30 cellular contexts compared by ENCODE assay signal in the genomic region with DNA sequence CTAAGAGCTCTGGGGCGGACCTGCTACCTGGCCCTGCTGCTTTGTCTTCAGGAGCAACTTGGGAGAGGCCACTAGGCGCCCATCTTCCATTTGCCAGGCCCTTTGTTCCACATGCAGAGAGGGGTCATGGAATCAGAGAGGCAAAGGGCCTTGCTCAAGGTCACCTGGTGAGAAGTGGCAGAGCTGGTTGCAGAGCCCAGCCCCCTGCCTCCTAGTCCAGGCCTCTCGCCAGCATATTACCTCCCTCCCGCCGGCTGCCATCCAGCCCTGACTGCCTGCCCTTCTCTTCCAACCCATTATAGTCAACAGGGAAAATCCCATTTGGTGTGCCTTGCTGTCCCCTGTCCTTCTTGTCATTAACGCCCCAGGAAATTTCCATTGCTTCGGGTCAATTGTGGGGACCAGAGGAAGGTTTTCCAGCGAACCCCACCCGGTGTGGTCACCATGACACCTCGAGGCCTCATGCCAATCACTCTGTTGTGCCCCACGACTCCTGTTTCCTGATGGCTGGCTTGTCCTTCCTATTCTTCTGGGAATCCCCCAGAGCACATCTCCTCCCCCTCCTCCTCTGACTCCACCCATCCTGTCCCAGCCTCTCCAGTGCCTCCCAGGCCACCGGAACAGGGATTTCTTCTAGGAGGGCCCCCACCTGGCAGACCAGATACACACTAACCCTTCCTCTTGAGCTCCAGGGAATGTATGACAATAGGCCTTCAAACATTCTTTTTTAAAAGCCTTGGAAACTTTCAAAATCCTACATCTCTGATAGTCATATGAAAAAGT.
DNase-seq lines count a peak whose midpoint lies in the region; ATAC-seq, FAIRE-seq and TF ChIP-seq lines count a peak whose summit lies in the region.
"Had no signal": no experiment of that assay in that cellular context is flagged by ENCODE, and none has a peak within 500 bp of the region (broad histone marks: within the 10 kb centered on the region; RNA-seq: fewer than 3 reads in every experiment).

No MANE protein-coding gene starts in this region.

- intact Hi-C loops in HepG2 (cut with micrococcal nuclease; ENCODE audit: unreplicated experiment) (no loop called here), right lobe of liver (cut with DNase I) (no loop called here), upper lobe of right lung (cut with DNase I) (no loop called here)

- FAIRE-seq in HepG2 (lab: Jason Lieb, UNC): no peak
- FAIRE-seq: frontal cortex had no signal

- in situ Hi-C loops in HepG2 (cut with HindIII; ENCODE audit: extremely low pct_ligation_motif_present, low pct_unique_long_range_greater_than_20kb): no loop called here

- no peaks in the 10 kb centered on the region for H3K79me2 ChIP-seq in HepG2 (ENCODE audit: insufficient read depth, low read length)
- H3K79me2 ChIP-seq: parathyroid adenoma had no signal

- H3K27ac Mint-ChIP-seq in WTC11 (no peak overlapping the region; the same call in 1 of the 2 replicates), type B pancreatic cell (no peak overlapping the region)
- H3K27ac Mint-ChIP-seq: CD8-positive, alpha-beta T cell; dendritic cell treated with granulocyte-macrophage colony-stimulating factor and Interleukin-4, amounts not matched to agents 40 ng/mL and 50 ng/mL, for 4 days; nephron had no signal

- H3K4me3 ChIP-seq in HepG2 (replicated peaks in 1 of 3; ENCODE audit: insufficient read depth in 1 of 3, low read depth in 2 of 3, low read length in 3 of 3): no peak overlapping the region
- H3K4me3 ChIP-seq in right lobe of liver: no peak overlapping the region
- H3K4me3 ChIP-seq in upper lobe of right lung: no peak overlapping the region
- H3K4me3 ChIP-seq: esophagus squamous epithelium, HAP-1, lung, spleen, stomach had no signal

- H3K4me1 Mint-ChIP-seq in WTC11 (peaks cover 33% of the 10 kb centered on the region), type B pancreatic cell (ENCODE audit: unreplicated experiment) (no peaks in the 10 kb centered on the region)

- TF ChIP-seq CTCF in HepG2 (CRISPR knock-in tag; IDR thresholded peaks at IDR 0.05): no peak
- TF ChIP-seq CTCF in right lobe of liver (IDR thresholded peaks at IDR 0.05): no peak
- no peak for TF ChIP-seq CTCF in WTC11 (IDR thresholded peaks at IDR 0.05)
- TF ChIP-seq CTCF in upper lobe of right lung (IDR thresholded peaks at IDR 0.05): no peak
- no peak for TF ChIP-seq CTCF in type B pancreatic cell (conservative IDR thresholded peaks at IDR 0.05)

- no peak for TF ChIP-seq RAD21 in HepG2 (CRISPR knock-in tag; IDR thresholded peaks at IDR 0.05)

- no TSS peak for BruUV-seq in HepG2 (replicated peaks; lab: Mats Ljungman, UMichigan)

- H4K20me1 ChIP-seq in HepG2 (ENCODE audit: insufficient read depth, low read length): no peaks in the 10 kb centered on the region

- H3K36me3 Mint-ChIP-seq in WTC11: peaks cover 4% of the 10 kb centered on the region; the same call in 1 of the 2 replicates
- H3K36me3 Mint-ChIP-seq in type B pancreatic cell: no peaks in the 10 kb centered on the region
- H3K36me3 Mint-ChIP-seq: CD8-positive, alpha-beta T cell had no signal

- no peaks in the 10 kb centered on the region for H3K9me3 ChIP-seq in HepG2 (ENCODE audit: low read length)
- H3K9me3 ChIP-seq in right lobe of liver: no peaks in the 10 kb centered on the region
- no peaks in the 10 kb centered on the region for H3K9me3 ChIP-seq in upper lobe of right lung
- H3K9me3 ChIP-seq: BE2C, esophagus squamous epithelium, HAP-1, spleen, stomach had no signal

- WGBS in HepG2 (ENCODE audit: low lambda C conversion rate): 38% methylated on average over 10 of the region's 12 CpGs
- WGBS in right lobe of liver (ENCODE audit: insufficient coverage, low coverage, low lambda C conversion rate, missing lambda C conversion rate): 51% methylated on average over 7 of the region's 12 CpGs

- ATAC-seq in HepG2 (peak; percentile 27; the same call in 1 of the 3 replicates), right lobe of liver (no peak), WTC11 (peak; percentile 78), upper lobe of right lung (no peak)
- ATAC-seq: CD8-positive, alpha-beta T cell had no signal

- no peak overlapping the region for H3K4me3 Mint-ChIP-seq in WTC11
- no peak overlapping the region for H3K4me3 Mint-ChIP-seq in type B pancreatic cell
- H3K4me3 Mint-ChIP-seq: CD8-positive, alpha-beta T cell; dendritic cell treated with granulocyte-macrophage colony-stimulating factor and Interleukin-4, amounts not matched to agents 40 ng/mL and 50 ng/mL, for 4 days; nephron had no signal

- CTCF ChIA-PET in HepG2 (lab: Yijun Ruan, JAX; ENCODE audit: low intra/inter-chr PET ratio, low total read pairs): no interaction called here
- CTCF ChIA-PET in WTC11 (lab: Charles Lee): interaction anchor here (1.0 to 4.4 kb wide), 5 partner anchors 11 to 314 kb away, joined by 3 to 21 read pairs (median 4); no protein-coding TSS in a partner anchor

- H3K9me3 Mint-ChIP-seq in WTC11 (peaks cover 4% of the 10 kb centered on the region; the same call in 1 of the 2 replicates), type B pancreatic cell (no peaks in the 10 kb centered on the region)
- H3K9me3 Mint-ChIP-seq: CD8-positive, alpha-beta T cell; dendritic cell treated with granulocyte-macrophage colony-stimulating factor and Interleukin-4, amounts not matched to agents 40 ng/mL and 50 ng/mL, for 4 days; nephron had no signal

- TF ChIP-seq POLR2A in HepG2 (IDR thresholded peaks at IDR 0.05; ENCODE audit: insufficient read depth in 1 of 2, low read depth in 2 of 2, low read length in 2 of 2): no peak
- TF ChIP-seq POLR2A in right lobe of liver (IDR thresholded peaks at IDR 0.05): no peak

- H3K4me1 ChIP-seq in HepG2 (ENCODE audit: insufficient read depth, low read length) (peaks cover 11% of the 10 kb centered on the region), right lobe of liver (no peaks in the 10 kb centered on the region), upper lobe of right lung (no peaks in the 10 kb centered on the region)
- H3K4me1 ChIP-seq: HAP-1, parathyroid adenoma, stomach had no signal

- no peak overlapping the region for H3K9ac ChIP-seq in HepG2 (ENCODE audit: insufficient read depth, low read depth, low read length)
- H3K9ac ChIP-seq: parathyroid adenoma had no signal

- TF ChIP-seq EP300 in HepG2 (IDR thresholded peaks at IDR 0.05; ENCODE audit: low read depth in 2 of 2, low read length in 2 of 2) (no peak), HepG2 (CRISPR knock-in tag; IDR thresholded peaks at IDR 0.05; ENCODE audit: borderline replicate concordance) (no peak)

- DNase-seq in HepG2 (ENCODE audit: low spot score) (no peak), right lobe of liver (no peak), WTC11 (ENCODE audit: low spot score) (peak; percentile 22), iPS-NIHi7 (ENCODE audit: extremely low spot score) (peak; percentile 76), upper lobe of right lung (no peak), SKM-1 treated with dmso at 0.1 percent for 144 hours (lab: John Stamatoyannopoulos, UW; ENCODE audit: unreplicated experiment) (no peak), type B pancreatic cell (ENCODE audit: extremely low spot score, unreplicated experiment) (no peak)
- DNase-seq in activated CD4-positive, CD25-positive, alpha-beta regulatory T cell treated with anti-CD3 and anti-CD28 coated beads, Interleukin-2, amount 50 U/mL, for 72 hours: no peak
- DNase-seq: ACHN; activated CD4-positive, alpha-beta T cell treated with anti-CD3 and anti-CD28 coated beads, Interleukin-2, amount 50 U/mL, for 4 hours; activated CD4-positive, CD25-positive, alpha-beta regulatory T cell; activated naive CD4-positive, alpha-beta T cell; BE2C; CD8-positive, alpha-beta T cell; DMS 273 treated with DMSO at 0.1 percent for 48 hours; EL; esophagus squamous epithelium; MV-4-11; NCI-H1436 treated with DMSO at 0.1 percent for 48 hours; NCI-H2081 treated with DMSO at 0.1 percent for 48 hours; NCI-H774; retina; spleen; stomach had no signal

- H3K27ac ChIP-seq in HepG2 (ENCODE audit: extremely low read length, insufficient read depth, low read length) (no peak overlapping the region), right lobe of liver (no peak overlapping the region), upper lobe of right lung (no peak overlapping the region)
- H3K27ac ChIP-seq: esophagus squamous epithelium, parathyroid adenoma, spleen, stomach had no signal

- POLR2A ChIA-PET in HepG2 (lab: Yijun Ruan, JAX): no interaction called here
- POLR2A ChIA-PET in WTC11 (lab: Charles Lee): no interaction called here

- no peak overlapping the region for H3K4me2 ChIP-seq in HepG2 (ENCODE audit: low read depth, low read length)

- H3K36me3 ChIP-seq in HepG2 (replicated peaks in 1 of 2; ENCODE audit: control insufficient read depth in 1 of 2, insufficient read depth in 2 of 2, low read length in 2 of 2): no peaks in the 10 kb centered on the region
- H3K36me3 ChIP-seq in right lobe of liver: no peaks in the 10 kb centered on the region
- no peaks in the 10 kb centered on the region for H3K36me3 ChIP-seq in upper lobe of right lung
- H3K36me3 ChIP-seq: BE2C, esophagus squamous epithelium, HAP-1, spleen, stomach had no signal

- H3K27me3 ChIP-seq in HepG2 (ENCODE audit: control insufficient read depth in 1 of 2, insufficient read depth in 2 of 2, low read length in 2 of 2) (peaks cover 2 to 12% of the 10 kb centered on the region in 2 experiments; a peak in 3 of 5 replicates), right lobe of liver (no peaks in the 10 kb centered on the region), upper lobe of right lung (no peaks in the 10 kb centered on the region)
- H3K27me3 ChIP-seq: BE2C, esophagus squamous epithelium, stomach had no signal

- H2AFZ ChIP-seq in HepG2 (ENCODE audit: low read length): no peak overlapping the region
- H2AFZ ChIP-seq: parathyroid adenoma had no signal

- peaks cover 2% of the 10 kb centered on the region for H3K27me3 Mint-ChIP-seq in WTC11 (ENCODE audit: low read depth)
- H3K27me3 Mint-ChIP-seq in type B pancreatic cell: peaks cover 11% of the 10 kb centered on the region

TF ChIP-seq in HepG2, 621 proteins besides CTCF, POLR2A, EP300 and RAD21 (continues in another document):
- peak; percentile 66; the same call in 1 of the 2 replicates for TF ChIP-seq ZNF331 (CRISPR knock-in tag; IDR thresholded peaks at IDR 0.05)

TF ChIP-seq in WTC11, 78 proteins besides CTCF, POLR2A, EP300 and RAD21 (continues in another document):
- no peak for TF ChIP-seq TCF7 (CRISPR knock-in tag; IDR thresholded peaks at IDR 0.05; ENCODE audit: low read depth)
- no peak for TF ChIP-seq CREM (CRISPR knock-in tag; IDR thresholded peaks at IDR 0.05)
- no peak for TF ChIP-seq SMAD3 (CRISPR knock-in tag; IDR thresholded peaks at IDR 0.05; ENCODE audit: borderline replicate concordance)
- TF ChIP-seq SP1 (CRISPR knock-in tag; conservative IDR thresholded peaks at IDR 0.05): no peak
- TF ChIP-seq, protein P1, sequence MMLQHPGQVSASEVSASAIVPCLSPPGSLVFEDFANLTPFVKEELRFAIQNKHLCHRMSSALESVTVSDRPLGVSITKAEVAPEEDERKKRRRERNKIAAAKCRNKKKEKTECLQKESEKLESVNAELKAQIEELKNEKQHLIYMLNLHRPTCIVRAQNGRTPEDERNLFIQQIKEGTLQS (CRISPR knock-in tag; conservative IDR thresholded peaks at IDR 0.05): no peak
- TF ChIP-seq JUN (CRISPR knock-in tag; IDR thresholded peaks at IDR 0.05): no peak
- TF ChIP-seq HMGA2 (CRISPR knock-in tag; IDR thresholded peaks at IDR 0.05): no peak
- no peak for TF ChIP-seq ETV6 (CRISPR knock-in tag; IDR thresholded peaks at IDR 0.05)
- no peak for TF ChIP-seq IRF2 (CRISPR knock-in tag; IDR thresholded peaks at IDR 0.05; ENCODE audit: borderline replicate concordance, low read depth)

Comparison
In these comparisons a context has a peak if more than half of its experiments do, and no peak if none do; other contexts are left out.
1. ATAC-seq: peak in HepG2 (single experiment) and WTC11 (single experiment); none in right lobe of liver (0 of 4) and upper lobe of right lung (single experiment).
2. DNase-seq: peak in WTC11 (single experiment) and iPS-NIHi7 (single experiment); none in HepG2 (single experiment), right lobe of liver (0 of 3), activated CD4-positive, CD25-positive, alpha-beta regulatory T cell treated with anti-CD3 and anti-CD28 coated beads, Interleukin-2, amount 50 U/mL, for 72 hours (single experiment), upper lobe of right lung (single experiment), SKM-1 treated with dmso at 0.1 percent for 144 hours (single experiment) and type B pancreatic cell (single experiment).